In the genomic region with DNA sequence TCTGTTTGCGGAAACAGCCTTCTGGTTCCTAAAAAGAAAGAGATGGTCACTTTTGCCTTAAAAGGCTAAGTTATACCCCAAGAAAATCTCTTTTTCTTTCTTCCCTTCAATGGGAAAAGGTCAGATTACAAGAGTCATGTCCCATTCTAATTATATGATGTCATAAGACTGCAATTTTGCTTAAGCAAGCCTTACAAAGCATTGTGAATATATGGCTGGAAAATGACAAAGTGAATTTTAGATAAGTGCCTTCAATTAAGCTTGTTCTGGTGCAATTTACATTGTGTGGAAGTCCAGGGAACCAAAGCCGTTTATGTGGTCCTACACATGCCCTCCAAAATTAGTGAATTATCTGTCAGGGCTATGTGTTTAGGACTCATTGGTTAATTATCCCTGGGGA, we compare ENCODE assay signal across 1 cellular context.
TF ChIP-seq lines count a peak whose summit lies in the region.

No MANE protein-coding gene starts in this region.

TF ChIP-seq in SK-N-SH, 30 proteins besides CTCF, POLR2A, EP300 and RAD21 (continued from another document):
- TF ChIP-seq FOSL2 (IDR thresholded peaks at IDR 0.05; ENCODE audit: borderline replicate concordance, low read depth) = no peak
- TF ChIP-seq ELF1 (IDR thresholded peaks at IDR 0.05) = no peak
- TF ChIP-seq, protein P1, sequence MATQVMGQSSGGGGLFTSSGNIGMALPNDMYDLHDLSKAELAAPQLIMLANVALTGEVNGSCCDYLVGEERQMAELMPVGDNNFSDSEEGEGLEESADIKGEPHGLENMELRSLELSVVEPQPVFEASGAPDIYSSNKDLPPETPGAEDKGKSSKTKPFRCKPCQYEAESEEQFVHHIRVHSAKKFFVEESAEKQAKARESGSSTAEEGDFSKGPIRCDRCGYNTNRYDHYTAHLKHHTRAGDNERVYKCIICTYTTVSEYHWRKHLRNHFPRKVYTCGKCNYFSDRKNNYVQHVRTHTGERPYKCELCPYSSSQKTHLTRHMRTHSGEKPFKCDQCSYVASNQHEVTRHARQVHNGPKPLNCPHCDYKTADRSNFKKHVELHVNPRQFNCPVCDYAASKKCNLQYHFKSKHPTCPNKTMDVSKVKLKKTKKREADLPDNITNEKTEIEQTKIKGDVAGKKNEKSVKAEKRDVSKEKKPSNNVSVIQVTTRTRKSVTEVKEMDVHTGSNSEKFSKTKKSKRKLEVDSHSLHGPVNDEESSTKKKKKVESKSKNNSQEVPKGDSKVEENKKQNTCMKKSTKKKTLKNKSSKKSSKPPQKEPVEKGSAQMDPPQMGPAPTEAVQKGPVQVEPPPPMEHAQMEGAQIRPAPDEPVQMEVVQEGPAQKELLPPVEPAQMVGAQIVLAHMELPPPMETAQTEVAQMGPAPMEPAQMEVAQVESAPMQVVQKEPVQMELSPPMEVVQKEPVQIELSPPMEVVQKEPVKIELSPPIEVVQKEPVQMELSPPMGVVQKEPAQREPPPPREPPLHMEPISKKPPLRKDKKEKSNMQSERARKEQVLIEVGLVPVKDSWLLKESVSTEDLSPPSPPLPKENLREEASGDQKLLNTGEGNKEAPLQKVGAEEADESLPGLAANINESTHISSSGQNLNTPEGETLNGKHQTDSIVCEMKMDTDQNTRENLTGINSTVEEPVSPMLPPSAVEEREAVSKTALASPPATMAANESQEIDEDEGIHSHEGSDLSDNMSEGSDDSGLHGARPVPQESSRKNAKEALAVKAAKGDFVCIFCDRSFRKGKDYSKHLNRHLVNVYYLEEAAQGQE (IDR thresholded peaks at IDR 0.05; ENCODE audit: low read depth, low read length) = no peak
- TF ChIP-seq YY1 (IDR thresholded peaks at IDR 0.05; ENCODE audit: low read depth) = no peak
- TF ChIP-seq RFX5 (IDR thresholded peaks at IDR 0.05; ENCODE audit: low read length) = no peak
